ENCODE assay signal across 1 cellular context in the genomic region with DNA sequence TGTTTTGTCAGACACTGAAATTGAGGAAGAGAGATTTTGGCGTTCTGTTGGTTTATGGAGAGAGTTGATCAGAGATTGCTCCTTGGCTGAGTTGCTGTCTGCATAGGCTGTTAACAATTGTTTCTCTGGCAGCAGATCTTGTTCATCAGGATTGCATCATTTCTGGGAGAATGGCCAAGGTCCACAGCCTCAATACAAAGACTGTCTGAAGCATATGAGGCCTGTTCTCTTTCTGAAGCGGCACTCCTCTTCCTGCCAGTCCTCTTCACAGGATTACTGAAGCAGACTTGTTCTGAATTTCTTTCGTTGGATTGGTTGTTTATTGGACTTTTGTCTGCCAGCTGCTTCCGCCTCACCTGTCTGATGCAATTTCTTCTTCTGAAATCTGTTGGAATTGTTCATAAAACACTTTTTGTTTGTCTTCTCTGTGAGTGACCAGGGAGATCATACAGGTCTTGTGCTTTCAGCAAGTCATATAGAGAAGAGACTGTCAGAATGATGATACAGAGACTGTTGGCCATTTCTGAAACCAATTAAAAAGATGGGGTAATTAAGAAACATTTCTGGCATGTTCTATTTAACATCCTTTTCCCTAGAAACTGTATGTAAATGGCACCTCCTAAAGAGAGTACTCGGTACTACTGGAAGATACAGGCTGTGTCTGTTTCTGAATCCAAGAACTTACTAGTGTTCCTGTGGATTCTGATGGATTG.
TF ChIP-seq lines count a peak whose summit lies in the region.

No MANE protein-coding gene starts in this region.

TF ChIP-seq in K562, 482 proteins besides CTCF, POLR2A, EP300 and RAD21 (continued from another document and continues in another):
- TF ChIP-seq, protein P1, sequence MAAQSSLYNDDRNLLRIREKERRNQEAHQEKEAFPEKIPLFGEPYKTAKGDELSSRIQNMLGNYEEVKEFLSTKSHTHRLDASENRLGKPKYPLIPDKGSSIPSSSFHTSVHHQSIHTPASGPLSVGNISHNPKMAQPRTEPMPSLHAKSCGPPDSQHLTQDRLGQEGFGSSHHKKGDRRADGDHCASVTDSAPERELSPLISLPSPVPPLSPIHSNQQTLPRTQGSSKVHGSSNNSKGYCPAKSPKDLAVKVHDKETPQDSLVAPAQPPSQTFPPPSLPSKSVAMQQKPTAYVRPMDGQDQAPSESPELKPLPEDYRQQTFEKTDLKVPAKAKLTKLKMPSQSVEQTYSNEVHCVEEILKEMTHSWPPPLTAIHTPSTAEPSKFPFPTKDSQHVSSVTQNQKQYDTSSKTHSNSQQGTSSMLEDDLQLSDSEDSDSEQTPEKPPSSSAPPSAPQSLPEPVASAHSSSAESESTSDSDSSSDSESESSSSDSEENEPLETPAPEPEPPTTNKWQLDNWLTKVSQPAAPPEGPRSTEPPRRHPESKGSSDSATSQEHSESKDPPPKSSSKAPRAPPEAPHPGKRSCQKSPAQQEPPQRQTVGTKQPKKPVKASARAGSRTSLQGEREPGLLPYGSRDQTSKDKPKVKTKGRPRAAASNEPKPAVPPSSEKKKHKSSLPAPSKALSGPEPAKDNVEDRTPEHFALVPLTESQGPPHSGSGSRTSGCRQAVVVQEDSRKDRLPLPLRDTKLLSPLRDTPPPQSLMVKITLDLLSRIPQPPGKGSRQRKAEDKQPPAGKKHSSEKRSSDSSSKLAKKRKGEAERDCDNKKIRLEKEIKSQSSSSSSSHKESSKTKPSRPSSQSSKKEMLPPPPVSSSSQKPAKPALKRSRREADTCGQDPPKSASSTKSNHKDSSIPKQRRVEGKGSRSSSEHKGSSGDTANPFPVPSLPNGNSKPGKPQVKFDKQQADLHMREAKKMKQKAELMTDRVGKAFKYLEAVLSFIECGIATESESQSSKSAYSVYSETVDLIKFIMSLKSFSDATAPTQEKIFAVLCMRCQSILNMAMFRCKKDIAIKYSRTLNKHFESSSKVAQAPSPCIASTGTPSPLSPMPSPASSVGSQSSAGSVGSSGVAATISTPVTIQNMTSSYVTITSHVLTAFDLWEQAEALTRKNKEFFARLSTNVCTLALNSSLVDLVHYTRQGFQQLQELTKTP (IDR thresholded peaks at IDR 0.05; ENCODE audit: low read depth in 1 of 2, partially characterized antibody in 2 of 2): peak; percentile 75 to 88
- TF ChIP-seq MCM2 (IDR thresholded peaks at IDR 0.05; ENCODE audit: low read depth) (no peak), HMG20A (CRISPR knock-in tag; conservative IDR thresholded peaks at IDR 0.05) (no peak), RFX5 (IDR thresholded peaks at IDR 0.05; ENCODE audit: low read depth, low read length) (no peak), PTBP1 (IDR thresholded peaks at IDR 0.05; ENCODE audit: low read depth, low read length) (no peak), TEAD2 (tag; IDR thresholded peaks at IDR 0.05) (no peak), ZNF217 (CRISPR knock-in tag; IDR thresholded peaks at IDR 0.05) (no peak), NFIX (CRISPR knock-in tag; IDR thresholded peaks at IDR 0.05; ENCODE audit: low read depth) (peak; percentile 46; the same call in 1 of the 2 replicates), RNF2 (IDR thresholded peaks at IDR 0.05) (peak; percentile 36; the same call in 1 of the 2 replicates), SREBF2 (CRISPR knock-in tag; IDR thresholded peaks at IDR 0.05) (no peak), ZNF12 (CRISPR knock-in tag; IDR thresholded peaks at IDR 0.05) (no peak), MECOM (CRISPR knock-in tag; IDR thresholded peaks at IDR 0.05) (peak; percentile 77; the same call in 1 of the 2 replicates), RBM17 (IDR thresholded peaks at IDR 0.05; ENCODE audit: borderline replicate concordance, low read depth, low read length) (no peak), RBM15 (IDR thresholded peaks at IDR 0.05; ENCODE audit: insufficient read depth, low read length) (no peak), SETDB1 (IDR thresholded peaks at IDR 0.05; ENCODE audit: low read length) (no peak), FOXA1 (IDR thresholded peaks at IDR 0.05; ENCODE audit: borderline replicate concordance) (no peak), ZNF589 (CRISPR knock-in tag; IDR thresholded peaks at IDR 0.05; ENCODE audit: low read depth) (peak; percentile 94), ELF2 (CRISPR knock-in tag; IDR thresholded peaks at IDR 0.05) (no peak), ZNF165 (CRISPR knock-in tag; IDR thresholded peaks at IDR 0.05; ENCODE audit: borderline replicate concordance) (no peak), ZNF121 (CRISPR knock-in tag; conservative IDR thresholded peaks at IDR 0.05) (no peak), TGIF2 (CRISPR knock-in tag; IDR thresholded peaks at IDR 0.05) (no peak), NCOA6 (IDR thresholded peaks at IDR 0.05) (no peak), ZFP36 (IDR thresholded peaks at IDR 0.05; ENCODE audit: low read depth, low read length, partially characterized antibody) (peak; percentile 66), ATF1 (CRISPR knock-in tag; IDR thresholded peaks at IDR 0.05) (no peak), ATF1 (tag; IDR thresholded peaks at IDR 0.05) (peak; percentile 74), TCFL5 (CRISPR knock-in tag; conservative IDR thresholded peaks at IDR 0.05) (0 out of 2 replicates have a peak, but pooled peaks have one; percentile 51), ZNF444 (CRISPR knock-in tag; IDR thresholded peaks at IDR 0.05) (no peak)
- TF ChIP-seq, protein P2, sequence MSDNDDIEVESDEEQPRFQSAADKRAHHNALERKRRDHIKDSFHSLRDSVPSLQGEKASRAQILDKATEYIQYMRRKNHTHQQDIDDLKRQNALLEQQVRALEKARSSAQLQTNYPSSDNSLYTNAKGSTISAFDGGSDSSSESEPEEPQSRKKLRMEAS (CRISPR knock-in tag; IDR thresholded peaks at IDR 0.05): no peak
- TF ChIP-seq, protein P3, sequence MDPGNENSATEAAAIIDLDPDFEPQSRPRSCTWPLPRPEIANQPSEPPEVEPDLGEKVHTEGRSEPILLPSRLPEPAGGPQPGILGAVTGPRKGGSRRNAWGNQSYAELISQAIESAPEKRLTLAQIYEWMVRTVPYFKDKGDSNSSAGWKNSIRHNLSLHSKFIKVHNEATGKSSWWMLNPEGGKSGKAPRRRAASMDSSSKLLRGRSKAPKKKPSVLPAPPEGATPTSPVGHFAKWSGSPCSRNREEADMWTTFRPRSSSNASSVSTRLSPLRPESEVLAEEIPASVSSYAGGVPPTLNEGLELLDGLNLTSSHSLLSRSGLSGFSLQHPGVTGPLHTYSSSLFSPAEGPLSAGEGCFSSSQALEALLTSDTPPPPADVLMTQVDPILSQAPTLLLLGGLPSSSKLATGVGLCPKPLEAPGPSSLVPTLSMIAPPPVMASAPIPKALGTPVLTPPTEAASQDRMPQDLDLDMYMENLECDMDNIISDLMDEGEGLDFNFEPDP (CRISPR knock-in tag; IDR thresholded peaks at IDR 0.05): no peak
- TF ChIP-seq, protein P4, sequence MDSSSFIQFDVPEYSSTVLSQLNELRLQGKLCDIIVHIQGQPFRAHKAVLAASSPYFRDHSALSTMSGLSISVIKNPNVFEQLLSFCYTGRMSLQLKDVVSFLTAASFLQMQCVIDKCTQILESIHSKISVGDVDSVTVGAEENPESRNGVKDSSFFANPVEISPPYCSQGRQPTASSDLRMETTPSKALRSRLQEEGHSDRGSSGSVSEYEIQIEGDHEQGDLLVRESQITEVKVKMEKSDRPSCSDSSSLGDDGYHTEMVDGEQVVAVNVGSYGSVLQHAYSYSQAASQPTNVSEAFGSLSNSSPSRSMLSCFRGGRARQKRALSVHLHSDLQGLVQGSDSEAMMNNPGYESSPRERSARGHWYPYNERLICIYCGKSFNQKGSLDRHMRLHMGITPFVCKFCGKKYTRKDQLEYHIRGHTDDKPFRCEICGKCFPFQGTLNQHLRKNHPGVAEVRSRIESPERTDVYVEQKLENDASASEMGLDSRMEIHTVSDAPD (CRISPR knock-in tag; IDR thresholded peaks at IDR 0.05): no peak
- TF ChIP-seq, protein P5, sequence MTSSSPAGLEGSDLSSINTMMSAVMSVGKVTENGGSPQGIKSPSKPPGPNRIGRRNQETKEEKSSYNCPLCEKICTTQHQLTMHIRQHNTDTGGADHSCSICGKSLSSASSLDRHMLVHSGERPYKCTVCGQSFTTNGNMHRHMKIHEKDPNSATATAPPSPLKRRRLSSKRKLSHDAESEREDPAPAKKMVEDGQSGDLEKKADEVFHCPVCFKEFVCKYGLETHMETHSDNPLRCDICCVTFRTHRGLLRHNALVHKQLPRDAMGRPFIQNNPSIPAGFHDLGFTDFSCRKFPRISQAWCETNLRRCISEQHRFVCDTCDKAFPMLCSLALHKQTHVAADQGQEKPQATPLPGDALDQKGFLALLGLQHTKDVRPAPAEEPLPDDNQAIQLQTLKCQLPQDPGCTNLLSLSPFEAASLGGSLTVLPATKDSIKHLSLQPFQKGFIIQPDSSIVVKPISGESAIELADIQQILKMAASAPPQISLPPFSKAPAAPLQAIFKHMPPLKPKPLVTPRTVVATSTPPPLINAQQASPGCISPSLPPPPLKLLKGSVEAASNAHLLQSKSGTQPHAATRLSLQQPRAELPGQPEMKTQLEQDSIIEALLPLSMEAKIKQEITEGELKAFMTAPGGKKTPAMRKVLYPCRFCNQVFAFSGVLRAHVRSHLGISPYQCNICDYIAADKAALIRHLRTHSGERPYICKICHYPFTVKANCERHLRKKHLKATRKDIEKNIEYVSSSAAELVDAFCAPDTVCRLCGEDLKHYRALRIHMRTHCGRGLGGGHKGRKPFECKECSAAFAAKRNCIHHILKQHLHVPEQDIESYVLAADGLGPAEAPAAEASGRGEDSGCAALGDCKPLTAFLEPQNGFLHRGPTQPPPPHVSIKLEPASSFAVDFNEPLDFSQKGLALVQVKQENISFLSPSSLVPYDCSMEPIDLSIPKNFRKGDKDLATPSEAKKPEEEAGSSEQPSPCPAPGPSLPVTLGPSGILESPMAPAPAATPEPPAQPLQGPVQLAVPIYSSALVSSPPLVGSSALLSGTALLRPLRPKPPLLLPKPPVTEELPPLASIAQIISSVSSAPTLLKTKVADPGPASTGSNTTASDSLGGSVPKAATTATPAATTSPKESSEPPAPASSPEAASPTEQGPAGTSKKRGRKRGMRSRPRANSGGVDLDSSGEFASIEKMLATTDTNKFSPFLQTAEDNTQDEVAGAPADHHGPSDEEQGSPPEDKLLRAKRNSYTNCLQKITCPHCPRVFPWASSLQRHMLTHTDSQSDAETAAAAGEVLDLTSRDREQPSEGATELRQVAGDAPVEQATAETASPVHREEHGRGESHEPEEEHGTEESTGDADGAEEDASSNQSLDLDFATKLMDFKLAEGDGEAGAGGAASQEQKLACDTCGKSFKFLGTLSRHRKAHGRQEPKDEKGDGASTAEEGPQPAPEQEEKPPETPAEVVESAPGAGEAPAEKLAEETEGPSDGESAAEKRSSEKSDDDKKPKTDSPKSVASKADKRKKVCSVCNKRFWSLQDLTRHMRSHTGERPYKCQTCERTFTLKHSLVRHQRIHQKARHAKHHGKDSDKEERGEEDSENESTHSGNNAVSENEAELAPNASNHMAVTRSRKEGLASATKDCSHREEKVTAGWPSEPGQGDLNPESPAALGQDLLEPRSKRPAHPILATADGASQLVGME (CRISPR knock-in tag; IDR thresholded peaks at IDR 0.05): 0 out of 2 replicates have a peak, but pooled peaks have one; percentile 36
- TF ChIP-seq, protein P6, sequence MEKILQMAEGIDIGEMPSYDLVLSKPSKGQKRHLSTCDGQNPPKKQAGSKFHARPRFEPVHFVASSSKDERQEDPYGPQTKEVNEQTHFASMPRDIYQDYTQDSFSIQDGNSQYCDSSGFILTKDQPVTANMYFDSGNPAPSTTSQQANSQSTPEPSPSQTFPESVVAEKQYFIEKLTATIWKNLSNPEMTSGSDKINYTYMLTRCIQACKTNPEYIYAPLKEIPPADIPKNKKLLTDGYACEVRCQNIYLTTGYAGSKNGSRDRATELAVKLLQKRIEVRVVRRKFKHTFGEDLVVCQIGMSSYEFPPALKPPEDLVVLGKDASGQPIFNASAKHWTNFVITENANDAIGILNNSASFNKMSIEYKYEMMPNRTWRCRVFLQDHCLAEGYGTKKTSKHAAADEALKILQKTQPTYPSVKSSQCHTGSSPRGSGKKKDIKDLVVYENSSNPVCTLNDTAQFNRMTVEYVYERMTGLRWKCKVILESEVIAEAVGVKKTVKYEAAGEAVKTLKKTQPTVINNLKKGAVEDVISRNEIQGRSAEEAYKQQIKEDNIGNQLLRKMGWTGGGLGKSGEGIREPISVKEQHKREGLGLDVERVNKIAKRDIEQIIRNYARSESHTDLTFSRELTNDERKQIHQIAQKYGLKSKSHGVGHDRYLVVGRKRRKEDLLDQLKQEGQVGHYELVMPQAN (IDR thresholded peaks at IDR 0.05; ENCODE audit: borderline replicate concordance): no peak
- TF ChIP-seq, protein P7, sequence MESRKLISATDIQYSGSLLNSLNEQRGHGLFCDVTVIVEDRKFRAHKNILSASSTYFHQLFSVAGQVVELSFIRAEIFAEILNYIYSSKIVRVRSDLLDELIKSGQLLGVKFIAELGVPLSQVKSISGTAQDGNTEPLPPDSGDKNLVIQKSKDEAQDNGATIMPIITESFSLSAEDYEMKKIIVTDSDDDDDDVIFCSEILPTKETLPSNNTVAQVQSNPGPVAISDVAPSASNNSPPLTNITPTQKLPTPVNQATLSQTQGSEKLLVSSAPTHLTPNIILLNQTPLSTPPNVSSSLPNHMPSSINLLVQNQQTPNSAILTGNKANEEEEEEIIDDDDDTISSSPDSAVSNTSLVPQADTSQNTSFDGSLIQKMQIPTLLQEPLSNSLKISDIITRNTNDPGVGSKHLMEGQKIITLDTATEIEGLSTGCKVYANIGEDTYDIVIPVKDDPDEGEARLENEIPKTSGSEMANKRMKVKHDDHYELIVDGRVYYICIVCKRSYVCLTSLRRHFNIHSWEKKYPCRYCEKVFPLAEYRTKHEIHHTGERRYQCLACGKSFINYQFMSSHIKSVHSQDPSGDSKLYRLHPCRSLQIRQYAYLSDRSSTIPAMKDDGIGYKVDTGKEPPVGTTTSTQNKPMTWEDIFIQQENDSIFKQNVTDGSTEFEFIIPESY (CRISPR knock-in tag; IDR thresholded peaks at IDR 0.05): peak; percentile 54
- TF ChIP-seq, protein P8, sequence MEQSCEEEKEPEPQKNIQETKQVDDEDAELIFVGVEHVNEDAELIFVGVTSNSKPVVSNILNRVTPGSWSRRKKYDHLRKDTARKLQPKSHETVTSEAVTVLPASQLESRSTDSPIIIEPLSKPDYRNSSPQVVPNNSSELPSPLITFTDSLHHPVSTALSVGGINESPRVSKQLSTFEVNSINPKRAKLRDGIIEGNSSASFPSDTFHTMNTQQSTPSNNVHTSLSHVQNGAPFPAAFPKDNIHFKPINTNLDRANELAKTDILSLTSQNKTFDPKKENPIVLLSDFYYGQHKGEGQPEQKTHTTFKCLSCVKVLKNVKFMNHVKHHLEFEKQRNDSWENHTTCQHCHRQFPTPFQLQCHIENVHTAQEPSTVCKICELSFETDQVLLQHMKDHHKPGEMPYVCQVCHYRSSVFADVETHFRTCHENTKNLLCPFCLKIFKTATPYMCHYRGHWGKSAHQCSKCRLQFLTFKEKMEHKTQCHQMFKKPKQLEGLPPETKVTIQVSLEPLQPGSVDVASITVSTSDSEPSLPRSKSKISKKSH (CRISPR knock-in tag; IDR thresholded peaks at IDR 0.05): no peak
- TF ChIP-seq, protein P9, sequence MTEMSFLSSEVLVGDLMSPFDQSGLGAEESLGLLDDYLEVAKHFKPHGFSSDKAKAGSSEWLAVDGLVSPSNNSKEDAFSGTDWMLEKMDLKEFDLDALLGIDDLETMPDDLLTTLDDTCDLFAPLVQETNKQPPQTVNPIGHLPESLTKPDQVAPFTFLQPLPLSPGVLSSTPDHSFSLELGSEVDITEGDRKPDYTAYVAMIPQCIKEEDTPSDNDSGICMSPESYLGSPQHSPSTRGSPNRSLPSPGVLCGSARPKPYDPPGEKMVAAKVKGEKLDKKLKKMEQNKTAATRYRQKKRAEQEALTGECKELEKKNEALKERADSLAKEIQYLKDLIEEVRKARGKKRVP (CRISPR knock-in tag; IDR thresholded peaks at IDR 0.05): peak; percentile 99
- TF ChIP-seq, protein P10, sequence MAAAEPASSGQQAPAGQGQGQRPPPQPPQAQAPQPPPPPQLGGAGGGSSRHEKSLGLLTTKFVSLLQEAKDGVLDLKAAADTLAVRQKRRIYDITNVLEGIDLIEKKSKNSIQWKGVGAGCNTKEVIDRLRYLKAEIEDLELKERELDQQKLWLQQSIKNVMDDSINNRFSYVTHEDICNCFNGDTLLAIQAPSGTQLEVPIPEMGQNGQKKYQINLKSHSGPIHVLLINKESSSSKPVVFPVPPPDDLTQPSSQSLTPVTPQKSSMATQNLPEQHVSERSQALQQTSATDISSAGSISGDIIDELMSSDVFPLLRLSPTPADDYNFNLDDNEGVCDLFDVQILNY (CRISPR knock-in tag; IDR thresholded peaks at IDR 0.05): no peak
